Comparison of ENCODE assay signal across 1 cellular context in the genomic region with DNA sequence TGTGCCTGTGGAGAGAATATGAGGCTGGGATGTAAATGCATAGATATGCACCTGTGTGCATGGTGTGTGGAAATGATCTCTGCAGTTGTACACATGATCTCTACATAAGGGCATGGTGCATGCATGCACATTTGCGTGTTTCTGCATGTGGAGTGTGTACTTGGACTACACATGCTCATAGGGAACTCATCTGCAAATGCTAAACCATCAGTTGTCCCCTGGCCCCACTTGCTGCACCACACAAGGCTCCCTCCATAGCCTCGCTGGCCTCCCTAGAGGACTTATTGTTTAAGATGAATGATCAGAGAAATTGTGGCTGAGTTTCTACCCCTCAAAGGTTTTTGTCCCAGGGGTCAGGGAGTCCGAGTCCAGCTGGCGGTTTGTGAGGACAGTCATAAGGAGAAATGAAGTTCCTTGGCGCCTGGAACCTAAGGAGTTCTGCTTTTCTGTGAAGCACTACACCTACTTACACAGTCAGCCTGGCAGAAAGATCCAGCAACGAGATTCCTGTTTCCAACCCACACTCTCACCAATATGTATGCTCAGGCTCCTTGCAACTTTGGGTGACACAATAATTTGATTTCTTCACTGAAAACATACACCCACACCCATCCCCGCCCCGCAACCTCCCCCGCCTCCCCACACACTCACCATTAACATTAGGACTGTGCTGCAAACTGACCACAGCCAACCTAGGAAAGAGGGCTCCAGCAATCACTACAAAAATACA.
TF ChIP-seq lines count a peak whose summit lies in the region.

No MANE protein-coding gene starts in this region.

TF ChIP-seq in GM23338, 12 proteins besides CTCF, POLR2A, EP300 and RAD21 (continued from another document):
- TF ChIP-seq STAT1 (IDR thresholded peaks at IDR 0.05; ENCODE audit: unreplicated experiment): no peak
TF ChIP-seq in GM23338: peak in this region for 0.
